ENCODE assay signal across 10 cellular contexts in the genomic region with DNA sequence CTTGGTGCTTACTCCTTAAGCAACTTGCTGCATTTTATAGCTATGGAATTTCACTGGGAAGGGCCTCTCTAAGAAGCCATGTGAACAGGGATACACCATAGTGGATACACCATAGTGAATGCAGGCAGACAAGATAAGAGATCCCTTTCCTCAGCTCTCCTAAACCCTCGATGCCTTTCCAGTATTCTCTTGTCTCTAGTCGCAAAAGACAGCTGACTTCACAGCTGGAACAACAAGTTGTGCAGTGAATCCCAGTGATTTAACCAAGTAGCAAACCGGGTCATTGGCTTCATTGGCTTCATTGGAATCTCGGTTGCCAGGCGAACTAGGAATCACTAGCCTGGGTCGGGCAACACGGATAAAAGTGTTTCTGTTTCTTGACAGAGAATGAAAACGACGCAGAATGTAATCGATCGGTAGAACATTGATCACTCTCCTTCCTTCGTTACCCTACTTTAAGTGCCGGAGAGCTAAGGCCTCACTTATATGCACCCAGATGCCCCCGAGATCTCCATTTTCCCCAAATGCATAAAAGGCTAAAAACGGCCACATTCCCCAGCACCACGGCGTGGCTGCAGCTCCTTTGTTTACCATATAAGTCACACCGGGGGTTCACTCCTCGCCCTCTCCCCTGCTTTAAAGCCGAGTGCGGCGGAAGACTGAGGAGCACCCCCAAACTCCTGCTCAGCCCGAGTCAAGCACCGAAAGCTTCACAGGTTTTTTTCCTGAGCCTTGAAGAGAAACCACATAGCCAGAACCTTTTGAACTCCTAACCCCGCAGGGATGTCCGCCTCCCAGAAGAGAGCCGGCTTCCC. TPM values are rescaled to one million over a fixed set of nuclear protein-coding genes. Genes with fewer than 3 reads are reported as not detected.
DNase-seq lines count a peak whose midpoint lies in the region; ATAC-seq and TF ChIP-seq lines count a peak whose summit lies in the region.
"Had no signal": no experiment of that assay in that cellular context is flagged by ENCODE, and none has a peak within 500 bp of the region (broad histone marks: within the 10 kb centered on the region; RNA-seq: fewer than 3 reads in every experiment).

No MANE protein-coding gene starts in this region.

- 6% methylated on average over 24 to 27 of the region's 27 CpGs for WGBS in body of pancreas, 2 donors

- TF ChIP-seq POLR2A in body of pancreas (IDR thresholded peaks at IDR 0.05), result no peak

- ATAC-seq in body of pancreas, result peak; percentile 30
- no peak for ATAC-seq in HG03354 (IDR thresholded peaks at IDR 0.05; ENCODE audit: poor library complexity, severe bottlenecking, unreplicated experiment)
- ATAC-seq in GM19351 (IDR thresholded peaks at IDR 0.05; ENCODE audit: unreplicated experiment), result no peak

- intact Hi-C loops in body of pancreas (cut with DNase I), result no loop called here

- peak overlapping the region in 2 of 4 donors; percentile 27 to 31 for H3K27ac ChIP-seq in body of pancreas
- H3K27ac ChIP-seq in skeletal muscle tissue (ENCODE audit: low read depth, low read length), result no peak overlapping the region

- TF ChIP-seq CTCF in HFF-Myc (IDR thresholded peaks at IDR 0.05; ENCODE audit: low read depth, low read length, missing control alignments), result no peak
- no peak for TF ChIP-seq CTCF in body of pancreas (IDR thresholded peaks at IDR 0.05)

- H3K4me1 ChIP-seq in body of pancreas (peaks cover 17% of the 10 kb centered on the region), skeletal muscle tissue (ENCODE audit: control insufficient read depth in 3 of 3, insufficient read depth in 3 of 3, low read length in 3 of 3) (peaks cover 4 to 8% (median 5%) of the 10 kb centered on the region in 3 donors)

- DNase-seq in HFF-Myc (ENCODE audit: extremely low read depth, low read depth), result no peak
- DNase-seq in body of pancreas, result no peak
- peak; percentile 20 for DNase-seq in iPS-NIHi7 (ENCODE audit: extremely low spot score)
- DNase-seq in RKO (ENCODE audit: low spot score), result no peak
- no peak for DNase-seq in activated CD8-positive, alpha-beta memory T cell treated with anti-CD3 and anti-CD28 coated beads, Interleukin-2, amount 50 U/mL, for 48 hours
- DNase-seq: NCI-H1048 had no signal

- H3K9ac ChIP-seq in skeletal muscle tissue (ENCODE audit: low read depth in 1 of 3, low read length in 3 of 3), result peak overlapping the region in 1 of 3 donors; percentile 48

- H3K27me3 ChIP-seq in body of pancreas, result no peaks in the 10 kb centered on the region
- peaks cover 21 to 24% (median 22%) of the 10 kb centered on the region in 3 donors for H3K27me3 ChIP-seq in skeletal muscle tissue (ENCODE audit: control insufficient read depth in 3 of 3, insufficient read depth in 3 of 3, low read length in 3 of 3)

- H3K9me3 ChIP-seq in body of pancreas (no peaks in the 10 kb centered on the region), skeletal muscle tissue (ENCODE audit: control insufficient read depth in 3 of 3, low read length in 3 of 3) (no peaks in the 10 kb centered on the region)

- H3K36me3 ChIP-seq in body of pancreas (replicated peaks in 1 of 2; ENCODE audit: insufficient read depth in 1 of 2, low read depth in 2 of 2) (no peaks in the 10 kb centered on the region), skeletal muscle tissue (ENCODE audit: control insufficient read depth in 3 of 3, insufficient read depth in 3 of 3, low read length in 3 of 3) (no peaks in the 10 kb centered on the region)

- H3K4me3 ChIP-seq in HFF-Myc (replicated peaks; ENCODE audit: low read depth, low read length), result peak overlapping the region; percentile 64
- peak overlapping the region in 1 of 2 donors; percentile 39 for H3K4me3 ChIP-seq in body of pancreas
- peak overlapping the region; percentile 32 to 65 (median 56) for H3K4me3 ChIP-seq in skeletal muscle tissue (ENCODE audit: low read length in 3 of 3)

RNA-seq across cellular contexts. Expression of a gene that starts 0.7 kb away (rescaled TPM):
- 1 to 10 TPM in 1 of 2 donors, under 1 TPM in 1; 0.33 to 2.6 TPM for total RNA-seq in body of pancreas
- 1.6 TPM for total RNA-seq in skeletal muscle tissue
- total RNA-seq: activated T-helper 2 cell treated with anti-CD3 and anti-CD28 coated beads, Interferon-gamma antibody, Interleukin-2, Interleukin-4, amounts not matched to agents 10 μg/mL and 5 μg/mL and 100 μg/mL, durations not matched to agents 14 hours and 24 hours and 36 hours had no signal
